In genomic region chr20:40856653-40857052, GRCh38 we compare ENCODE assay signal across 1 cellular context.
TF ChIP-seq lines count a peak whose summit lies in the region.

No MANE protein-coding gene starts in this region.

TF ChIP-seq in HepG2, 621 proteins besides CTCF, POLR2A, EP300 and RAD21 (continued from another document):
- TF ChIP-seq MXD1 (CRISPR knock-in tag; IDR thresholded peaks at IDR 0.05) (no peak), MIER2 (CRISPR knock-in tag; IDR thresholded peaks at IDR 0.05) (peak; percentile 84), PHF8 (CRISPR knock-in tag; IDR thresholded peaks at IDR 0.05) (no peak)
- TF ChIP-seq, protein P1, sequence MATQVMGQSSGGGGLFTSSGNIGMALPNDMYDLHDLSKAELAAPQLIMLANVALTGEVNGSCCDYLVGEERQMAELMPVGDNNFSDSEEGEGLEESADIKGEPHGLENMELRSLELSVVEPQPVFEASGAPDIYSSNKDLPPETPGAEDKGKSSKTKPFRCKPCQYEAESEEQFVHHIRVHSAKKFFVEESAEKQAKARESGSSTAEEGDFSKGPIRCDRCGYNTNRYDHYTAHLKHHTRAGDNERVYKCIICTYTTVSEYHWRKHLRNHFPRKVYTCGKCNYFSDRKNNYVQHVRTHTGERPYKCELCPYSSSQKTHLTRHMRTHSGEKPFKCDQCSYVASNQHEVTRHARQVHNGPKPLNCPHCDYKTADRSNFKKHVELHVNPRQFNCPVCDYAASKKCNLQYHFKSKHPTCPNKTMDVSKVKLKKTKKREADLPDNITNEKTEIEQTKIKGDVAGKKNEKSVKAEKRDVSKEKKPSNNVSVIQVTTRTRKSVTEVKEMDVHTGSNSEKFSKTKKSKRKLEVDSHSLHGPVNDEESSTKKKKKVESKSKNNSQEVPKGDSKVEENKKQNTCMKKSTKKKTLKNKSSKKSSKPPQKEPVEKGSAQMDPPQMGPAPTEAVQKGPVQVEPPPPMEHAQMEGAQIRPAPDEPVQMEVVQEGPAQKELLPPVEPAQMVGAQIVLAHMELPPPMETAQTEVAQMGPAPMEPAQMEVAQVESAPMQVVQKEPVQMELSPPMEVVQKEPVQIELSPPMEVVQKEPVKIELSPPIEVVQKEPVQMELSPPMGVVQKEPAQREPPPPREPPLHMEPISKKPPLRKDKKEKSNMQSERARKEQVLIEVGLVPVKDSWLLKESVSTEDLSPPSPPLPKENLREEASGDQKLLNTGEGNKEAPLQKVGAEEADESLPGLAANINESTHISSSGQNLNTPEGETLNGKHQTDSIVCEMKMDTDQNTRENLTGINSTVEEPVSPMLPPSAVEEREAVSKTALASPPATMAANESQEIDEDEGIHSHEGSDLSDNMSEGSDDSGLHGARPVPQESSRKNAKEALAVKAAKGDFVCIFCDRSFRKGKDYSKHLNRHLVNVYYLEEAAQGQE (IDR thresholded peaks at IDR 0.05; ENCODE audit: borderline replicate concordance in 1 of 2, low read depth in 1 of 2, low read length in 2 of 2) = peak; percentile 7 to 86
- TF ChIP-seq, protein P2, sequence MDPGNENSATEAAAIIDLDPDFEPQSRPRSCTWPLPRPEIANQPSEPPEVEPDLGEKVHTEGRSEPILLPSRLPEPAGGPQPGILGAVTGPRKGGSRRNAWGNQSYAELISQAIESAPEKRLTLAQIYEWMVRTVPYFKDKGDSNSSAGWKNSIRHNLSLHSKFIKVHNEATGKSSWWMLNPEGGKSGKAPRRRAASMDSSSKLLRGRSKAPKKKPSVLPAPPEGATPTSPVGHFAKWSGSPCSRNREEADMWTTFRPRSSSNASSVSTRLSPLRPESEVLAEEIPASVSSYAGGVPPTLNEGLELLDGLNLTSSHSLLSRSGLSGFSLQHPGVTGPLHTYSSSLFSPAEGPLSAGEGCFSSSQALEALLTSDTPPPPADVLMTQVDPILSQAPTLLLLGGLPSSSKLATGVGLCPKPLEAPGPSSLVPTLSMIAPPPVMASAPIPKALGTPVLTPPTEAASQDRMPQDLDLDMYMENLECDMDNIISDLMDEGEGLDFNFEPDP (CRISPR knock-in tag; conservative IDR thresholded peaks at IDR 0.05) = 0 out of 2 replicates have a peak, but pooled peaks have one; percentile 4
